In the genomic region with DNA sequence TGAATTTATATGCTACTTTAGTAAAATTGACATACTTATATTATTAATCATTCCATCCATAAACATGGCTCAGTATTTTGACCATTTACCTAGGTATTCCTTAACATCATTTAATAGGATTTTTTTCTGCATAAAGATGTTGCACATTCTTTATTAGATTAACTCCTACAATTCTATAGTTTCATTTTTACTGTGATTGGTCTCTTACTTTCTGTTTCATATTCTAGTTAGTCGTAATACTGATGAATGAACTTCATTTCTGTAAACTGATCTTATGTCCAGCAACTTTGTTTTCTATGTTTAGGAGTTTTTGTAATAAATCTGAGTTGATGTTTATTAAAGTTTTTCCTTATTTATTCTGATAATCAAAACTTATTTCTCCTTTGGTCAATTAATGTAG, we compare ENCODE assay signal across 14 cellular contexts.
A peak's percentile ranks its signal among the peaks of the same experiment; 100 is the strongest.
DNase-seq lines count a peak whose midpoint lies in the region; ATAC-seq and TF ChIP-seq lines count a peak whose summit lies in the region.
"Had no signal": no experiment of that assay in that cellular context is flagged by ENCODE, and none has a peak within 500 bp of the region (broad histone marks: within the 10 kb centered on the region; RNA-seq: fewer than 3 reads in every experiment).

No MANE protein-coding gene starts in this region.

- ATAC-seq in GM18861 (IDR thresholded peaks at IDR 0.05; ENCODE audit: unreplicated experiment) (peak; percentile 83), GM21515 (IDR thresholded peaks at IDR 0.05; ENCODE audit: unreplicated experiment) (peak; percentile 79), HG03103 (IDR thresholded peaks at IDR 0.05; ENCODE audit: low read depth, unreplicated experiment) (peak; percentile 73), left ventricle myocardium superior (no peak)
- ATAC-seq: psoas muscle had no signal

- peaks cover 9% of the 10 kb centered on the region for H3K4me1 Mint-ChIP-seq in activated naive CD8-positive, alpha-beta T cell treated with anti-CD3 and anti-CD28 coated beads for 36 hours

- no peak overlapping the region for H3K27ac ChIP-seq in prostate gland
- H3K27ac ChIP-seq: Peyer's patch, psoas muscle had no signal

- no peaks in the 10 kb centered on the region for H3K9me3 ChIP-seq in prostate gland
- H3K9me3 ChIP-seq: Peyer's patch, psoas muscle had no signal

- H3K27me3 ChIP-seq in prostate gland (replicated peaks; ENCODE audit: insufficient read depth) = no peaks in the 10 kb centered on the region
- H3K27me3 ChIP-seq: Peyer's patch had no signal

- H3K36me3 ChIP-seq in prostate gland = no peaks in the 10 kb centered on the region
- H3K36me3 ChIP-seq: Peyer's patch had no signal

- no peak overlapping the region for H3K27ac Mint-ChIP-seq in activated naive CD8-positive, alpha-beta T cell treated with anti-CD3 and anti-CD28 coated beads for 36 hours
- H3K27ac Mint-ChIP-seq: type B pancreatic cell had no signal

- H3K27me3 Mint-ChIP-seq in activated naive CD8-positive, alpha-beta T cell treated with anti-CD3 and anti-CD28 coated beads for 36 hours = no peaks in the 10 kb centered on the region
- H3K27me3 Mint-ChIP-seq: type B pancreatic cell had no signal

- DNase-seq in activated naive CD8-positive, alpha-beta T cell treated with anti-CD3 and anti-CD28 coated beads for 36 hours = no peak
- DNase-seq in left ventricle myocardium superior = no peak
- no peak for DNase-seq in prostate gland (ENCODE audit: low spot score)
- DNase-seq in activated effector memory CD4-positive, alpha-beta T cell treated with Interleukin-2 at 50 U/mL for 16 hours = no peak
- no peak for DNase-seq in central memory CD4-positive, alpha-beta T cell
- DNase-seq: cortex of kidney, foreskin melanocyte, NCI-H187, Peyer's patch, psoas muscle had no signal

- no peak overlapping the region for H3K4me3 ChIP-seq in prostate gland
- H3K4me3 ChIP-seq: Peyer's patch, psoas muscle had no signal

- no peak for TF ChIP-seq POLR2A in prostate gland (IDR thresholded peaks at IDR 0.05)

- peak overlapping the region; percentile 2 for H3K4me3 Mint-ChIP-seq in activated naive CD8-positive, alpha-beta T cell treated with anti-CD3 and anti-CD28 coated beads for 36 hours
- H3K4me3 Mint-ChIP-seq: type B pancreatic cell had no signal

- no peaks in the 10 kb centered on the region for H3K36me3 Mint-ChIP-seq in activated naive CD8-positive, alpha-beta T cell treated with anti-CD3 and anti-CD28 coated beads for 36 hours
- H3K36me3 Mint-ChIP-seq: type B pancreatic cell had no signal

- no peaks in the 10 kb centered on the region for H3K4me1 ChIP-seq in prostate gland (replicated peaks)
- H3K4me1 ChIP-seq: psoas muscle had no signal

- WGBS in prostate gland = 58% methylated on average over 1 of the region's 1 CpG

- no peaks in the 10 kb centered on the region for H3K9me3 Mint-ChIP-seq in activated naive CD8-positive, alpha-beta T cell treated with anti-CD3 and anti-CD28 coated beads for 36 hours
- H3K9me3 Mint-ChIP-seq: type B pancreatic cell had no signal

- TF ChIP-seq CTCF in prostate gland (IDR thresholded peaks at IDR 0.05) = no peak

- intact Hi-C loops in left ventricle myocardium superior (cut with micrococcal nuclease) (no loop called here), prostate gland (cut with DNase I) (no loop called here)
